In genomic region chr11:66259225-66259624, GRCh38 we compare ENCODE assay signal across 16 cellular contexts. TPM values are rescaled to one million over a fixed set of nuclear protein-coding genes. Genes with fewer than 3 reads are reported as not detected.
DNase-seq lines count a peak whose midpoint lies in the region; ATAC-seq and TF ChIP-seq lines count a peak whose summit lies in the region.
"Had no signal": no experiment of that assay in that cellular context is flagged by ENCODE, and none has a peak within 500 bp of the region (broad histone marks: within the 10 kb centered on the region; RNA-seq: fewer than 3 reads in every experiment).

No MANE protein-coding gene starts in this region.

- peaks cover 24% of the 10 kb centered on the region for H3K36me3 Mint-ChIP-seq in activated CD4-positive, alpha-beta T cell treated with anti-CD3 and anti-CD28 coated beads, Interleukin-2, amount 10 ng/mL, durations not matched to agents 7 days and 5 days (ENCODE audit: low read depth)
- peaks cover 11% of the 10 kb centered on the region for H3K36me3 Mint-ChIP-seq in progenitor cell of endocrine pancreas (ENCODE audit: insufficient read depth)

- BruUV-seq in OCI-LY7 (replicated peaks; lab: Mats Ljungman, UMichigan), result TSS peak; percentile 73

- no peak for ATAC-seq in GM21515 (IDR thresholded peaks at IDR 0.05; ENCODE audit: unreplicated experiment)

- POLR2A ChIA-PET in activated CD4-positive, alpha-beta T cell treated with anti-CD3 and anti-CD28 coated beads, Interleukin-2, amount 10 ng/mL, durations not matched to agents 7 days and 5 days (lab: Charles Lee), result no interaction called here
- POLR2A ChIA-PET in OCI-LY7 (lab: Charles Lee), result interaction anchor here (1.0 kb wide), 1 partner anchor 12 kb away, joined by 7 read pairs; no protein-coding TSS in a partner anchor

- no peak overlapping the region for H3K27ac ChIP-seq in OCI-LY7 (ENCODE audit: low read depth, low read length, poor library complexity, severe bottlenecking)
- peak overlapping the region in 26 of 59 donors; percentile 18 to 95 (median 90) for H3K27ac ChIP-seq in dorsolateral prefrontal cortex
- H3K27ac ChIP-seq: epithelial cell of prostate had no signal

- no peaks in the 10 kb centered on the region for H3K9me3 ChIP-seq in OCI-LY7 (ENCODE audit: low read length)

- no peaks in the 10 kb centered on the region for H3K9me2 ChIP-seq in OCI-LY7 (ENCODE audit: insufficient read depth, low read length)

- H3K79me2 ChIP-seq in OCI-LY7 (ENCODE audit: insufficient read depth, low read depth, low read length), result peaks cover 18% of the 10 kb centered on the region; the same call in 1 of the 2 replicates

- TF ChIP-seq CTCF in OCI-LY7 (conservative IDR thresholded peaks at IDR 0.05; ENCODE audit: low read length) (no peak), dorsolateral prefrontal cortex (IDR thresholded peaks at IDR 0.05 in 54 of 56, conservative IDR thresholded peaks at IDR 0.05 in 2 of 56; ENCODE audit: low read depth in 1 of 56, partially characterized antibody in 56 of 56) (no peak), progenitor cell of endocrine pancreas (IDR thresholded peaks at IDR 0.05; ENCODE audit: unreplicated experiment) (no peak)

- peak overlapping the region; percentile 86 for H3K4me2 ChIP-seq in OCI-LY7 (ENCODE audit: low read length)

- peak overlapping the region; percentile 42 for H3K27ac Mint-ChIP-seq in activated CD4-positive, alpha-beta T cell treated with anti-CD3 and anti-CD28 coated beads, Interleukin-2, amount 10 ng/mL, durations not matched to agents 7 days and 5 days
- no peak overlapping the region for H3K27ac Mint-ChIP-seq in progenitor cell of endocrine pancreas

- H3K4me3 ChIP-seq in OCI-LY7 (ENCODE audit: low read depth, low read length, poor library complexity, severe bottlenecking) (peak overlapping the region; percentile 100), dorsolateral prefrontal cortex (peak overlapping the region in 45 of 59 donors; percentile 64 to 98 (median 95))

- intact Hi-C loops in OCI-LY7 (cut with micrococcal nuclease; ENCODE audit: unreplicated experiment) (no loop called here), dorsolateral prefrontal cortex (cut with DNase I) (loop anchor here (2.0 kb wide), 2 partner anchors 36 to 192 kb away; no protein-coding TSS in a partner anchor)

- peaks cover 17% of the 10 kb centered on the region for H3K4me1 ChIP-seq in OCI-LY7 (ENCODE audit: insufficient read depth, low read length, poor library complexity, severe bottlenecking)

- DNase-seq in activated CD4-positive, alpha-beta T cell treated with anti-CD3 and anti-CD28 coated beads, Interleukin-2, amount 10 ng/mL, durations not matched to agents 7 days and 5 days, result no peak
- DNase-seq in activated CD4-positive, alpha-beta T cell treated with anti-CD3 and anti-CD28 coated beads for 1 hour, result no peak
- DNase-seq in OCI-LY7 (ENCODE audit: low spot score) (no peak), dorsolateral prefrontal cortex (no peak), progenitor cell of endocrine pancreas (ENCODE audit: low spot score, unreplicated experiment) (no peak), UCSD-AML1 (lab: John Stamatoyannopoulos, UW; ENCODE audit: unreplicated experiment) (no peak), NCI-H446 treated with DMSO at 0.1 percent for 48 hours (lab: John Stamatoyannopoulos, UW) (no peak)
- DNase-seq: activated CD8-positive, alpha-beta memory T cell treated with anti-CD3 and anti-CD28 coated beads, Interleukin-2, amount 50 U/mL, for 4 hours; KG1; NCI-H2029 treated with DMSO at 0.1 percent for 48 hours; right cardiac atrium had no signal

- H3K27me3 Mint-ChIP-seq in activated CD4-positive, alpha-beta T cell treated with anti-CD3 and anti-CD28 coated beads, Interleukin-2, amount 10 ng/mL, durations not matched to agents 7 days and 5 days, result no peaks in the 10 kb centered on the region
- H3K27me3 Mint-ChIP-seq in progenitor cell of endocrine pancreas, result no peaks in the 10 kb centered on the region

- CTCF ChIA-PET in activated CD4-positive, alpha-beta T cell treated with anti-CD3 and anti-CD28 coated beads, Interleukin-2, amount 10 ng/mL, durations not matched to agents 7 days and 5 days (lab: Charles Lee), result interaction anchor here (1.0 to 1.2 kb wide), 4 partner anchors 20 to 53 kb away, joined by 3 to 5 read pairs (median 3); no protein-coding TSS in a partner anchor
- CTCF ChIA-PET in OCI-LY7 (lab: Charles Lee; ENCODE audit: unreplicated experiment), result no interaction called here

- H3K4me1 Mint-ChIP-seq in activated CD4-positive, alpha-beta T cell treated with anti-CD3 and anti-CD28 coated beads, Interleukin-2, amount 10 ng/mL, durations not matched to agents 7 days and 5 days, result peaks cover 31% of the 10 kb centered on the region
- peaks cover 11% of the 10 kb centered on the region for H3K4me1 Mint-ChIP-seq in progenitor cell of endocrine pancreas (ENCODE audit: low read depth)

- no peaks in the 10 kb centered on the region; the same call in 1 of the 2 replicates for H4K20me1 ChIP-seq in OCI-LY7 (ENCODE audit: insufficient read depth, low read length)

- peaks cover 52% of the 10 kb centered on the region for H3K36me3 ChIP-seq in OCI-LY7 (ENCODE audit: insufficient read depth, low read length)
- H3K36me3 ChIP-seq: cardiac muscle cell had no signal

- no peaks in the 10 kb centered on the region for H3K27me3 ChIP-seq in dorsolateral prefrontal cortex
- H3K27me3 ChIP-seq: cardiac muscle cell had no signal

- peak overlapping the region; percentile 91 for H3K4me3 Mint-ChIP-seq in activated CD4-positive, alpha-beta T cell treated with anti-CD3 and anti-CD28 coated beads, Interleukin-2, amount 10 ng/mL, durations not matched to agents 7 days and 5 days
- peak overlapping the region; percentile 82 for H3K4me3 Mint-ChIP-seq in progenitor cell of endocrine pancreas (ENCODE audit: low read depth)

- no peaks in the 10 kb centered on the region for H3K9me3 Mint-ChIP-seq in activated CD4-positive, alpha-beta T cell treated with anti-CD3 and anti-CD28 coated beads, Interleukin-2, amount 10 ng/mL, durations not matched to agents 7 days and 5 days
- H3K9me3 Mint-ChIP-seq in progenitor cell of endocrine pancreas (ENCODE audit: low read depth), result no peaks in the 10 kb centered on the region

- no peak overlapping the region for H2AFZ ChIP-seq in OCI-LY7 (ENCODE audit: low read length)

RNA-seq across cellular contexts. Expression of gene KLC2, which starts 1.7 kb away (rescaled TPM):
- 10 to 100 TPM; 32.1 to 38.5 TPM for total RNA-seq in activated CD4-positive, alpha-beta T cell treated with anti-CD3 and anti-CD28 coated beads, Interleukin-2, amount 10 ng/mL, durations not matched to agents 7 days and 5 days
- total RNA-seq in OCI-LY7 (2014; rRNA removed; shearing (Covaris generic)), result 19.8 and 22.1 TPM in 2 replicates
- total RNA-seq in OCI-LY7 (2022), result 43.6 and 55.2 TPM in 2 replicates
- 100 to 1,000 TPM in 117 of 120 experiments, 10 to 100 TPM in 3; 82.4 to 228 (median 167) TPM for total RNA-seq in dorsolateral prefrontal cortex
- total RNA-seq in progenitor cell of endocrine pancreas, result 69.8 and 70.9 TPM in 2 replicates

RNA-seq across cellular contexts. Expression of gene RAB1B, which starts 9.2 kb away (rescaled TPM):
- 100 to 1,000 TPM; 151 to 174 TPM for total RNA-seq in activated CD4-positive, alpha-beta T cell treated with anti-CD3 and anti-CD28 coated beads, Interleukin-2, amount 10 ng/mL, durations not matched to agents 7 days and 5 days
- total RNA-seq in OCI-LY7 (2014; rRNA removed; shearing (Covaris generic)), result 69.2 and 77.7 TPM in 2 replicates
- total RNA-seq in OCI-LY7 (2022), result 81.8 and 88.1 TPM in 2 replicates
- 100 to 1,000 TPM in 115 of 120 experiments, 10 to 100 TPM in 5; 94.3 to 135 (median 115) TPM for total RNA-seq in dorsolateral prefrontal cortex
- 100 and 102 TPM in 2 replicates for total RNA-seq in progenitor cell of endocrine pancreas

RNA-seq across cellular contexts. Expression of gene CNIH2, which starts 18.8 kb away (rescaled TPM):
- 1 to 10 TPM; 2.5 TPM for total RNA-seq in activated CD4-positive, alpha-beta T cell treated with anti-CD3 and anti-CD28 coated beads, Interleukin-2, amount 10 ng/mL, durations not matched to agents 7 days and 5 days
- 0.23 and 0.60 TPM in 2 replicates for total RNA-seq in OCI-LY7 (2014; rRNA removed; shearing (Covaris generic))
- 2.7 and 3.5 TPM in 2 replicates for total RNA-seq in OCI-LY7 (2022)
- total RNA-seq in dorsolateral prefrontal cortex, result 100 to 1,000 TPM in 2 of 120 experiments, 10 to 100 TPM in 118; 27.7 to 125 (median 64.9) TPM
- total RNA-seq in progenitor cell of endocrine pancreas, result 21.3 and 21.7 TPM in 2 replicates

RNA-seq across cellular contexts. Expression of gene YIF1A, which starts 29.7 kb away (rescaled TPM):
- total RNA-seq in activated CD4-positive, alpha-beta T cell treated with anti-CD3 and anti-CD28 coated beads, Interleukin-2, amount 10 ng/mL, durations not matched to agents 7 days and 5 days, result 10 to 100 TPM; 39.1 to 45.4 TPM
- total RNA-seq in OCI-LY7 (2014; rRNA removed; shearing (Covaris generic)), result 63.9 and 73.4 TPM in 2 replicates
- 44.9 and 57.2 TPM in 2 replicates for total RNA-seq in OCI-LY7 (2022)
- total RNA-seq in dorsolateral prefrontal cortex, result 10 to 100 TPM; 15.9 to 71.3 (median 33.4) TPM
- 61.7 and 64.6 TPM in 2 replicates for total RNA-seq in progenitor cell of endocrine pancreas

RNA-seq across cellular contexts. Expression of gene TMEM151A, which starts 32.5 kb away (rescaled TPM):
- total RNA-seq in activated CD4-positive, alpha-beta T cell treated with anti-CD3 and anti-CD28 coated beads, Interleukin-2, amount 10 ng/mL, durations not matched to agents 7 days and 5 days, result not detected
- total RNA-seq in OCI-LY7 (2014; rRNA removed; shearing (Covaris generic)), result not detected in 2 replicates
- total RNA-seq in OCI-LY7 (2022) (not detected in 2 replicates), dorsolateral prefrontal cortex (100 to 1,000 TPM in 2 of 120 experiments, 10 to 100 TPM in 118; 29.6 to 145 (median 58.1) TPM), progenitor cell of endocrine pancreas (0.33 and 0.57 TPM in 2 replicates)
- total RNA-seq: Daoy; T-helper 2 cell treated with Interferon-gamma antibody and Interleukin-4, amounts not matched to agents 100 ng/mL and 5 ng/mL, for 36 hours had no signal
